In the genomic region with DNA sequence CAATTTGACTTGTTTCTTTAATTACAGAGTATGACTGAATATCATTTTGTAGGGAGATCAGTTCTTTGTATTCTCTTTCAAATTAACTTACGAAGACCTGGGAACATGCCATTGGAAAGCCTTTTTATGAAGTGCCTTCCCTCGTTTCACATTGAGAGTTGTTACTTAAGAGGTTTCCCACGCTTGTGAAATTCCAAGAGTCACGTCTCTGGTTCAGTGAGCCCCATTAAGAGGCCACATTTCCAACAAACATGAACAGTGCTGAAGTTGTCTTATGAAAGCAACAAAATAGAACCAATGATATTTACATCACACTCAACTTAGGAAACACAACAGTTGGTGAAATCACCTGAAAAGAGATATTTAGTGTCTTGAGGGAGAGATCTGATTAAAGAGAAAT, we compare ENCODE assay signal across 21 cellular contexts.
"Had no signal": no experiment of that assay in that cellular context is flagged by ENCODE, and none has a peak within 500 bp of the region (broad histone marks: within the 10 kb centered on the region; RNA-seq: fewer than 3 reads in every experiment).

No MANE protein-coding gene starts in this region.

- H3K4me3 Mint-ChIP-seq: naive thymus-derived CD8-positive, alpha-beta T cell; nephron progenitor cell; neural progenitor cell; stimulated activated memory B cell treated with anti-CD40 and anti-IgM and Interleukin-4, amounts not matched to agents 10 μg/mL and 1 μg/mL and 100 μg/mL, for 72 hours; stimulated activated naive CD8-positive, alpha-beta T cell treated with anti-CD3 and anti-CD28 coated beads, Interleukin-15, amount 100 ng/mL, for 72 hours had no signal

- H3K27me3 Mint-ChIP-seq: stimulated activated memory B cell treated with anti-CD40 and anti-IgM and Interleukin-4, amounts not matched to agents 10 μg/mL and 1 μg/mL and 100 μg/mL, for 72 hours; stimulated activated naive CD8-positive, alpha-beta T cell treated with anti-CD3 and anti-CD28 coated beads, Interleukin-15, amount 100 ng/mL, for 72 hours had no signal

- DNase-seq: hippocampal formation; lower lobe of right lung; mammary epithelial cell; mesenchymal stem cell; naive thymus-derived CD8-positive, alpha-beta T cell; nephron progenitor cell; occipital lobe; psoas muscle; right lobe of liver; stimulated activated CD4-positive, alpha-beta T cell treated with anti-CD3 and anti-CD28 coated beads, Interleukin-1b, Interleukin-23, amount 100 ng/mL, for 48 hours; stimulated activated CD4-positive, alpha-beta T cell treated with anti-CD3 and anti-CD28 coated beads, Interleukin-2, amount 100 ng/mL, for 48 hours; stimulated activated CD4-positive, alpha-beta T cell treated with anti-CD3 and anti-CD28 coated beads, Interleukin-4, amount 100 ng/mL, for 4 hours; stimulated activated CD8-positive, alpha-beta memory T cell treated with anti-CD3 and anti-CD28 coated beads, Interleukin-4, amount 100 ng/mL, for 48 hours; stimulated activated naive CD4-positive, alpha-beta T cell treated with Interleukin-2 at 50 U/mL for 16 hours; stimulated activated naive CD8-positive, alpha-beta T cell treated with anti-CD3 and anti-CD28 coated beads, Interleukin-15, amount 100 ng/mL, for 72 hours; substantia nigra; transverse colon; upper lobe of left lung had no signal

- H3K36me3 Mint-ChIP-seq: naive thymus-derived CD8-positive, alpha-beta T cell; neural progenitor cell; stimulated activated memory B cell treated with anti-CD40 and anti-IgM and Interleukin-4, amounts not matched to agents 10 μg/mL and 1 μg/mL and 100 μg/mL, for 72 hours had no signal

- H3K9me3 Mint-ChIP-seq: nephron progenitor cell, neural progenitor cell had no signal

- H3K27ac Mint-ChIP-seq: naive thymus-derived CD8-positive, alpha-beta T cell; nephron progenitor cell; neural progenitor cell; stimulated activated memory B cell treated with anti-CD40 and anti-IgM and Interleukin-4, amounts not matched to agents 10 μg/mL and 1 μg/mL and 100 μg/mL, for 72 hours; stimulated activated naive CD8-positive, alpha-beta T cell treated with anti-CD3 and anti-CD28 coated beads, Interleukin-15, amount 100 ng/mL, for 72 hours had no signal

- H3K4me1 Mint-ChIP-seq: nephron progenitor cell; neural progenitor cell; stimulated activated memory B cell treated with anti-CD40 and anti-IgM and Interleukin-4, amounts not matched to agents 10 μg/mL and 1 μg/mL and 100 μg/mL, for 72 hours; stimulated activated naive CD8-positive, alpha-beta T cell treated with anti-CD3 and anti-CD28 coated beads, Interleukin-15, amount 100 ng/mL, for 72 hours had no signal

- FAIRE-seq: keratinocyte had no signal
